Comparison of ENCODE assay signal across 8 cellular contexts in genomic region chr22:44620129-44620840, GRCh38.
DNase-seq lines count a peak whose midpoint lies in the region; ATAC-seq and TF ChIP-seq lines count a peak whose summit lies in the region.

No MANE protein-coding gene starts in this region.

- TF ChIP-seq CTCF in GM20000 (IDR thresholded peaks at IDR 0.05; ENCODE audit: extremely low read depth, missing control alignments), result no peak

- intact Hi-C loops in left ventricle myocardium superior (cut with micrococcal nuclease), result loop anchor here (10.0 kb wide), 1 partner anchor 625 kb away; no protein-coding TSS in a partner anchor

- ATAC-seq in left ventricle myocardium superior (peak; percentile 58), GM21737 (IDR thresholded peaks at IDR 0.05; ENCODE audit: unreplicated experiment) (no peak), GM21529 (IDR thresholded peaks at IDR 0.05; ENCODE audit: unreplicated experiment) (no peak)

- DNase-seq in GM20000 (ENCODE audit: low spot score) (peak; percentile 70), SHP77 treated with DMSO at 0.1 percent for 48 hours (lab: John Stamatoyannopoulos, UW) (peak; percentile 74), left ventricle myocardium superior (peak; percentile 75), NCI-H2107 (lab: John Stamatoyannopoulos, UW) (no peak)
- peak; percentile 69 for DNase-seq in activated gamma-delta T cell treated with anti-CD3 and anti-CD28 coated beads, Interleukin-2, amount 50 U/mL, for 16 hours (ENCODE audit: low read depth)
- peak; percentile 58 for DNase-seq in stimulated activated CD4-positive, alpha-beta T cell treated with anti-CD3 and anti-CD28 coated beads, Interleukin-12 subunit alpha, Interleukin-12 subunit beta, amount 100 ng/mL, for 4 hours
